9 cellular contexts compared by ENCODE assay signal in genomic region chr6:111663692-111664564, GRCh38. TPM values are rescaled to one million over a fixed set of nuclear protein-coding genes. Genes with fewer than 3 reads are reported as not detected.
DNase-seq lines count a peak whose midpoint lies in the region; ATAC-seq, FAIRE-seq and TF ChIP-seq lines count a peak whose summit lies in the region.
"Had no signal": no experiment of that assay in that cellular context is flagged by ENCODE, and none has a peak within 500 bp of the region (broad histone marks: within the 10 kb centered on the region; RNA-seq: fewer than 3 reads in every experiment).

No MANE protein-coding gene starts in this region.

- H2AFZ ChIP-seq in mammary epithelial cell (ENCODE audit: low read depth, low read length), result peak overlapping the region; percentile 20

- no peaks in the 10 kb centered on the region for H3K9me3 Mint-ChIP-seq in stimulated activated naive B cell treated with anti-CD40 and anti-IgM and Interleukin-4, amounts not matched to agents 10 μg/mL and 1 μg/mL and 100 μg/mL, for 72 hours
- no peaks in the 10 kb centered on the region for H3K9me3 Mint-ChIP-seq in CD8-positive, alpha-beta T cell
- H3K9me3 Mint-ChIP-seq: memory B cell had no signal

- no peaks in the 10 kb centered on the region for H4K20me1 ChIP-seq in mammary epithelial cell (ENCODE audit: insufficient read depth, low read length)

- ATAC-seq in stimulated activated naive B cell treated with anti-CD40 and anti-IgM and Interleukin-4, amounts not matched to agents 10 μg/mL and 1 μg/mL and 100 μg/mL, for 72 hours (replicated peaks), result no peak
- ATAC-seq in CD8-positive, alpha-beta T cell, result no peak
- no peak for ATAC-seq in HG02852 (IDR thresholded peaks at IDR 0.05; ENCODE audit: unreplicated experiment)
- ATAC-seq in GM19023 (IDR thresholded peaks at IDR 0.05; ENCODE audit: unreplicated experiment), result no peak

- H3K27me3 ChIP-seq in mammary epithelial cell (ENCODE audit: insufficient read depth, low read length), result no peaks in the 10 kb centered on the region
- H3K27me3 ChIP-seq in layer of hippocampus (ENCODE audit: control insufficient read depth, insufficient read depth, low read length), result no peaks in the 10 kb centered on the region
- no peaks in the 10 kb centered on the region for H3K27me3 ChIP-seq in CD8-positive, alpha-beta T cell (ENCODE audit: insufficient read depth, low read length)

- H3K36me3 ChIP-seq in mammary epithelial cell (ENCODE audit: insufficient read depth, low read length), result no peaks in the 10 kb centered on the region
- H3K36me3 ChIP-seq in CD8-positive, alpha-beta T cell (ENCODE audit: insufficient read depth, low read length), result peaks cover 35% of the 10 kb centered on the region

- H3K79me2 ChIP-seq in mammary epithelial cell (ENCODE audit: insufficient read depth, low read length), result no peaks in the 10 kb centered on the region

- H3K9ac ChIP-seq in mammary epithelial cell (ENCODE audit: insufficient read depth, low read length), result no peak overlapping the region

- H3K4me2 ChIP-seq in mammary epithelial cell (ENCODE audit: insufficient read depth, low read depth, low read length), result no peak overlapping the region

- 71% methylated on average over 13 of the region's 15 CpGs for WGBS in mammary epithelial cell (ENCODE audit: low coverage, missing lambda C conversion rate)

- dilution Hi-C loops in mammary epithelial cell (cut with HindIII; ENCODE audit: low sequenced_read_pairs), result no loop called here

- POLR2A ChIA-PET in CD8-positive, alpha-beta T cell (lab: Charles Lee), result interaction anchor here (0.8 to 1.1 kb wide), 2 partner anchors 180 to 394 kb away, joined by 3 read pairs; no protein-coding TSS in a partner anchor

- H3K27me3 Mint-ChIP-seq in stimulated activated naive B cell treated with anti-CD40 and anti-IgM and Interleukin-4, amounts not matched to agents 10 μg/mL and 1 μg/mL and 100 μg/mL, for 72 hours, result no peaks in the 10 kb centered on the region
- H3K27me3 Mint-ChIP-seq in CD8-positive, alpha-beta T cell (ENCODE audit: low read depth), result no peaks in the 10 kb centered on the region
- H3K27me3 Mint-ChIP-seq: memory B cell had no signal

- H3K4me3 Mint-ChIP-seq in stimulated activated naive B cell treated with anti-CD40 and anti-IgM and Interleukin-4, amounts not matched to agents 10 μg/mL and 1 μg/mL and 100 μg/mL, for 72 hours, result no peak overlapping the region
- no peak overlapping the region for H3K4me3 Mint-ChIP-seq in CD8-positive, alpha-beta T cell
- H3K4me3 Mint-ChIP-seq: memory B cell had no signal

- peak; percentile 53 to 63 for DNase-seq in NCI-H187 (lab: John Stamatoyannopoulos, UW)
- no peak for DNase-seq in mammary epithelial cell
- DNase-seq in stimulated activated naive B cell treated with anti-CD40 and anti-IgM and Interleukin-4, amounts not matched to agents 10 μg/mL and 1 μg/mL and 100 μg/mL, for 72 hours, result no peak
- DNase-seq in CD8-positive, alpha-beta T cell, result no peak
- DNase-seq in D721Med (ENCODE audit: insufficient read length, low spot score), result no peak

- in situ Hi-C loops in mammary epithelial cell (cut with MboI; ENCODE audit: low sequenced_read_pairs in 2 of 2), result no loop called here

- intact Hi-C loops in mammary epithelial cell (cut with micrococcal nuclease), result no loop called here
- intact Hi-C loops in CD8-positive, alpha-beta T cell (cut with DNase I, micrococcal nuclease), result no loop called here

- H3K4me1 Mint-ChIP-seq in stimulated activated naive B cell treated with anti-CD40 and anti-IgM and Interleukin-4, amounts not matched to agents 10 μg/mL and 1 μg/mL and 100 μg/mL, for 72 hours, result peaks cover 14 to 16% of the 10 kb centered on the region in 2 donors
- H3K4me1 Mint-ChIP-seq in CD8-positive, alpha-beta T cell (ENCODE audit: low read depth), result peaks cover 9% of the 10 kb centered on the region

- FAIRE-seq in D721Med (lab: Jason Lieb, UNC), result no peak

- H3K27ac ChIP-seq in mammary epithelial cell (ENCODE audit: insufficient read depth, low read depth, low read length) (no peak overlapping the region), layer of hippocampus (ENCODE audit: low read depth, low read length) (peak overlapping the region; percentile 64)
- H3K27ac ChIP-seq in CD8-positive, alpha-beta T cell (ENCODE audit: low read depth, low read length), result no peak overlapping the region

- no peak for TF ChIP-seq CTCF in mammary epithelial cell (conservative IDR thresholded peaks at IDR 0.05 in 1 of 2, IDR thresholded peaks at IDR 0.05 in 1 of 2; ENCODE audit: extremely low read depth in 1 of 2, insufficient read depth in 1 of 2, low read depth in 1 of 2, low read length in 2 of 2)
- TF ChIP-seq CTCF in CD8-positive, alpha-beta T cell (IDR thresholded peaks at IDR 0.05), result no peak
- TF ChIP-seq CTCF in D721Med (IDR thresholded peaks at IDR 0.05; ENCODE audit: insufficient read depth, missing control alignments), result no peak

- H3K27ac Mint-ChIP-seq in stimulated activated naive B cell treated with anti-CD40 and anti-IgM and Interleukin-4, amounts not matched to agents 10 μg/mL and 1 μg/mL and 100 μg/mL, for 72 hours, result peak overlapping the region; percentile 39
- no peak overlapping the region for H3K27ac Mint-ChIP-seq in CD8-positive, alpha-beta T cell

- CTCF ChIA-PET in mammary epithelial cell (lab: Charles Lee; ENCODE audit: low non-redundant PET), result no interaction called here
- CTCF ChIA-PET in CD8-positive, alpha-beta T cell (lab: Charles Lee), result no interaction called here

- H3K4me3 ChIP-seq in mammary epithelial cell (replicated peaks in 1 of 3; ENCODE audit: insufficient read depth in 1 of 3, low read depth in 2 of 3, low read length in 3 of 3), result no peak overlapping the region
- H3K4me3 ChIP-seq in CD8-positive, alpha-beta T cell (ENCODE audit: low read depth, low read length), result no peak overlapping the region

- H3K36me3 Mint-ChIP-seq in stimulated activated naive B cell treated with anti-CD40 and anti-IgM and Interleukin-4, amounts not matched to agents 10 μg/mL and 1 μg/mL and 100 μg/mL, for 72 hours, result peaks cover 33 to 57% of the 10 kb centered on the region in 2 donors
- H3K36me3 Mint-ChIP-seq in CD8-positive, alpha-beta T cell, result peaks cover 80% of the 10 kb centered on the region

- H3K9me3 ChIP-seq in mammary epithelial cell (replicated peaks; ENCODE audit: insufficient read depth, low read length), result no peaks in the 10 kb centered on the region
- no peaks in the 10 kb centered on the region for H3K9me3 ChIP-seq in CD8-positive, alpha-beta T cell (ENCODE audit: low read length)

- BruUV-seq in mammary epithelial cell (replicated peaks; lab: Mats Ljungman, UMichigan), result no TSS peak

- H3K4me1 ChIP-seq in mammary epithelial cell (ENCODE audit: insufficient read depth, low read length), result no peaks in the 10 kb centered on the region
- H3K4me1 ChIP-seq in CD8-positive, alpha-beta T cell (ENCODE audit: insufficient read depth, low read length), result no peaks in the 10 kb centered on the region

RNA-seq across cellular contexts. Expression of gene TRAF3IP2, which starts 58.2 kb away (rescaled TPM):
- total RNA-seq in mammary epithelial cell, result 10 to 100 TPM; 65.8 to 82.2 TPM
- 63.3 TPM for polyA plus RNA-seq in mammary epithelial cell
- polyA minus RNA-seq in mammary epithelial cell, result 40.0 TPM
- total RNA-seq in CD8-positive, alpha-beta T cell, result 10 to 100 TPM; 24.7 to 26.1 TPM

Comparison
In these comparisons a context has a peak if more than half of its experiments do, and no peak if none do; other contexts are left out.
1. DNase-seq: peak in NCI-H187 (2 of 2); none in mammary epithelial cell (single experiment), stimulated activated naive B cell treated with anti-CD40 and anti-IgM and Interleukin-4, amounts not matched to agents 10 μg/mL and 1 μg/mL and 100 μg/mL, for 72 hours (single experiment), CD8-positive, alpha-beta T cell (0 of 7) and D721Med (single experiment).